24 cellular contexts compared by ENCODE assay signal in genomic region chr7:47523401-47523800, GRCh38.
"Had no signal": no experiment of that assay in that cellular context is flagged by ENCODE, and none has a peak within 500 bp of the region (broad histone marks: within the 10 kb centered on the region; RNA-seq: fewer than 3 reads in every experiment).

No MANE protein-coding gene starts in this region.

- H3K27ac Mint-ChIP-seq: activated CD4-positive, alpha-beta memory T cell treated with anti-CD3 and anti-CD28 coated beads, Interleukin-2, amount 10 ng/mL, durations not matched to agents 7 days and 5 days; activated CD4-positive, alpha-beta T cell treated with anti-CD3 and anti-CD28 coated beads for 36 hours; activated naive CD8-positive, alpha-beta T cell treated with anti-CD3 and anti-CD28 coated beads, Interleukin-2, amount 10 ng/mL, durations not matched to agents 7 days and 5 days; activated T-cell treated with anti-CD3 and anti-CD28 coated beads, Interleukin-2, amount 50 U/mL, for 72 hours; activated T-helper 2 cell treated with anti-CD3 and anti-CD28 coated beads, Interferon-gamma antibody, Interleukin-2, Interleukin-4, amounts not matched to agents 10 μg/mL and 5 μg/mL and 100 μg/mL, durations not matched to agents 14 hours and 24 hours and 36 hours; T-helper 17 cell had no signal

- DNase-seq: activated CD4-positive, alpha-beta memory T cell treated with anti-CD3 and anti-CD28 coated beads, Interleukin-2, amount 10 ng/mL, durations not matched to agents 7 days and 5 days; activated CD4-positive, alpha-beta T cell treated with anti-CD3 and anti-CD28 coated beads for 36 hours; activated CD4-positive, alpha-beta T cell treated with anti-CD3 and anti-CD28 coated beads, Interleukin-2, amount 50 U/mL, for 1 hour; activated naive CD4-positive, alpha-beta T cell treated with anti-CD3 and anti-CD28 coated beads, Interleukin-2, amount 50 U/mL, for 16 hours; activated naive CD8-positive, alpha-beta T cell treated with anti-CD3 and anti-CD28 coated beads, Interleukin-2, amount 10 ng/mL, durations not matched to agents 7 days and 5 days; activated T-cell treated with anti-CD3 and anti-CD28 coated beads for 4 hours; activated T-cell treated with anti-CD3 and anti-CD28 coated beads, Interleukin-2, amount 50 U/mL, for 72 hours; adrenal gland; anterior cingulate cortex; central memory CD4-positive, alpha-beta T cell; MG63; MV-4-11; NCI-H1092 treated with DMSO at 0.1 percent for 48 hours; NCI-H1417 treated with DMSO at 0.1 percent for 48 hours; NCI-H1694 treated with DMSO at 0.1 percent for 48 hours; NCI-H2029 treated with DMSO at 0.1 percent for 48 hours; NCI-H345; NCI-H510A; NCI-H526 treated with DMSO at 0.1 percent for 48 hours; SIG-M5; T-helper 17 cell; T-helper 9 cell had no signal

- H3K4me3 ChIP-seq: adrenal gland, MG63 had no signal

- H3K27me3 Mint-ChIP-seq: activated CD4-positive, alpha-beta memory T cell treated with anti-CD3 and anti-CD28 coated beads, Interleukin-2, amount 10 ng/mL, durations not matched to agents 7 days and 5 days; activated CD4-positive, alpha-beta T cell treated with anti-CD3 and anti-CD28 coated beads for 36 hours; activated naive CD8-positive, alpha-beta T cell treated with anti-CD3 and anti-CD28 coated beads, Interleukin-2, amount 10 ng/mL, durations not matched to agents 7 days and 5 days; T-helper 17 cell had no signal

- H3K4me3 Mint-ChIP-seq: activated CD4-positive, alpha-beta memory T cell treated with anti-CD3 and anti-CD28 coated beads, Interleukin-2, amount 10 ng/mL, durations not matched to agents 7 days and 5 days; activated CD4-positive, alpha-beta T cell treated with anti-CD3 and anti-CD28 coated beads for 36 hours; activated naive CD8-positive, alpha-beta T cell treated with anti-CD3 and anti-CD28 coated beads, Interleukin-2, amount 10 ng/mL, durations not matched to agents 7 days and 5 days; activated T-cell treated with anti-CD3 and anti-CD28 coated beads, Interleukin-2, amount 50 U/mL, for 72 hours; T-helper 17 cell had no signal

- H3K36me3 Mint-ChIP-seq: activated naive CD8-positive, alpha-beta T cell treated with anti-CD3 and anti-CD28 coated beads, Interleukin-2, amount 10 ng/mL, durations not matched to agents 7 days and 5 days had no signal

- H3K4me1 Mint-ChIP-seq: activated CD4-positive, alpha-beta memory T cell treated with anti-CD3 and anti-CD28 coated beads, Interleukin-2, amount 10 ng/mL, durations not matched to agents 7 days and 5 days; activated CD4-positive, alpha-beta T cell treated with anti-CD3 and anti-CD28 coated beads for 36 hours; activated naive CD8-positive, alpha-beta T cell treated with anti-CD3 and anti-CD28 coated beads, Interleukin-2, amount 10 ng/mL, durations not matched to agents 7 days and 5 days; T-helper 17 cell had no signal

- ATAC-seq: activated CD4-positive, alpha-beta T cell treated with anti-CD3 and anti-CD28 coated beads for 36 hours; activated T-cell treated with anti-CD3 and anti-CD28 coated beads, Interleukin-2, amount 50 U/mL, for 72 hours; T-helper 17 cell had no signal

- H3K9me3 ChIP-seq: adrenal gland, MG63 had no signal

- H3K27me3 ChIP-seq: adrenal gland, MG63 had no signal

- H3K9me3 Mint-ChIP-seq: activated naive CD8-positive, alpha-beta T cell treated with anti-CD3 and anti-CD28 coated beads, Interleukin-2, amount 10 ng/mL, durations not matched to agents 7 days and 5 days; activated T-cell treated with anti-CD3 and anti-CD28 coated beads, Interleukin-2, amount 50 U/mL, for 72 hours; activated T-helper 2 cell treated with anti-CD3 and anti-CD28 coated beads, Interferon-gamma antibody, Interleukin-2, Interleukin-4, amounts not matched to agents 10 μg/mL and 5 μg/mL and 100 μg/mL, durations not matched to agents 14 hours and 24 hours and 36 hours had no signal

- H3K27ac ChIP-seq: adrenal gland, VCaP had no signal
